Comparison of ENCODE assay signal across 1 cellular context in the genomic region with DNA sequence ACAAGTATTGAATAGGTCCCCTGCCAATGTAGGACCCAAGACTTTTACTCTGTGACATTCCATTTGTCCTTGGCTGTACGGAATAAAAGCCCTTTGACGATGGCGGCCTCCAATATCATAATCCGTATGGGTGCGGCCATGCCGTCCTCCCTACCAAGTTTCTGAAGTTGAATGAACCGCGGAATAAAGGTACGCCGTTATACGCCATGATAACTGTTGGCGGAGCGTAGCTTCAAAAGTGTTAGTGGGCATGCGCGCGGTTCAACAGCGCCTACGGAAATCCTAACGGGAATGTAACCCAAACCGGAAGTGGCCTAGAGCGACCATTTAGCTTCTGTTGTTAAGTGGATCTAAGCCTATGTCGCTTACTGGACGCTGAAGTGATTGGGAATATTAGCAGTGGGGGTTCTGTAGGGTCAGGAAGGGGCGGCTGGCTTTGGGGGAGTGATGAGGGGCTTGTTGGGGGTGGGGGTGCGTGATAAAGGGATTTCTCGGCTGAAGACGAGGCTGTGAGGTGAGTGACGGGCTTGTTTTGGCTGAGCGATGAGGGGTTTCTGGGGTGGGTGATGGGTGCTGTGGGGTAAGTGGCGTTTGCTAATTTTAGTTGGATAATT.
A peak's percentile ranks its signal among the peaks of the same experiment; 100 is the strongest.
TF ChIP-seq lines count a peak whose summit lies in the region.

TSS of gene ZNF175 (plus strand) at position 322 of the 614 bp plus-strand sequence. CDS start 2,047 bp downstream, outside the sequence.

TF ChIP-seq in K562, 482 proteins besides CTCF, POLR2A, EP300 and RAD21 (continued from another document and continues in another):
- TF ChIP-seq ZNF592 (IDR thresholded peaks at IDR 0.05) (no peak), ZNF212 (CRISPR knock-in tag; IDR thresholded peaks at IDR 0.05) (no peak), TBP (optimal IDR thresholded peaks at IDR 0.05; ENCODE audit: low read depth, low read length) (peak; percentile 60), MBD2 (IDR thresholded peaks at IDR 0.05; ENCODE audit: borderline replicate concordance, low read depth) (peak; percentile 70), ZNF143 (CRISPR knock-in tag; IDR thresholded peaks at IDR 0.05) (no peak), BRD4 (IDR thresholded peaks at IDR 0.05) (no peak), NEUROD1 (IDR thresholded peaks at IDR 0.05; ENCODE audit: borderline replicate concordance, low read depth, low read length, partially characterized antibody) (no peak), ZNF41 (CRISPR knock-in tag; conservative IDR thresholded peaks at IDR 0.05) (no peak), BACH1 (tag; IDR thresholded peaks at IDR 0.05) (peak; percentile 81), CREM (IDR thresholded peaks at IDR 0.05; ENCODE audit: low read depth) (peak; percentile 83), EGR1 (conservative IDR thresholded peaks at IDR 0.05) (no peak), DIDO1 (tag; IDR thresholded peaks at IDR 0.05; ENCODE audit: low read depth) (peak; percentile 67; the same call in 1 of the 2 replicates), GATAD2A (IDR thresholded peaks at IDR 0.05) (no peak), BCOR (IDR thresholded peaks at IDR 0.05) (no peak), NUFIP1 (IDR thresholded peaks at IDR 0.05; ENCODE audit: partially characterized antibody) (no peak), TFAM (CRISPR knock-in tag; conservative IDR thresholded peaks at IDR 0.05) (no peak), SMARCA4 (IDR thresholded peaks at IDR 0.05) (no peak), REST (CRISPR knock-in tag; IDR thresholded peaks at IDR 0.05; ENCODE audit: low read depth) (no peak), NFIC (IDR thresholded peaks at IDR 0.05) (no peak; the same call in 1 of the 2 replicates), FOS (IDR thresholded peaks at IDR 0.05; ENCODE audit: extremely low read depth, insufficient read length) (no peak), ZNF551 (CRISPR knock-in tag; IDR thresholded peaks at IDR 0.05) (no peak), POLR3G (IDR thresholded peaks at IDR 0.05; ENCODE audit: extremely low read depth, insufficient read length, insufficient replicate concordance) (no peak), NR3C1 (CRISPR knock-in tag; IDR thresholded peaks at IDR 0.05) (no peak), ZNF184 (CRISPR knock-in tag; IDR thresholded peaks at IDR 0.05) (no peak), ZKSCAN1 (IDR thresholded peaks at IDR 0.05; ENCODE audit: low read depth, low read length) (peak; percentile 85), EHMT2 (IDR thresholded peaks at IDR 0.05) (peak; percentile 87), MAFK (IDR thresholded peaks at IDR 0.05; ENCODE audit: low read length) (no peak), POLR2B (IDR thresholded peaks at IDR 0.05; ENCODE audit: low read depth, partially characterized antibody) (peak; percentile 75), ZNF197 (CRISPR knock-in tag; IDR thresholded peaks at IDR 0.05; ENCODE audit: low read depth) (peak; percentile 96), MTA1 (IDR thresholded peaks at IDR 0.05; ENCODE audit: borderline replicate concordance) (no peak), HMG20A (CRISPR knock-in tag; conservative IDR thresholded peaks at IDR 0.05) (no peak), CLOCK (CRISPR knock-in tag; IDR thresholded peaks at IDR 0.05; ENCODE audit: borderline replicate concordance) (no peak), ATF1 (CRISPR knock-in tag; IDR thresholded peaks at IDR 0.05) (no peak), ATF1 (tag; IDR thresholded peaks at IDR 0.05) (peak; percentile 75), ZNF764 (CRISPR knock-in tag; IDR thresholded peaks at IDR 0.05; ENCODE audit: low read depth) (no peak), ELK1 (CRISPR knock-in tag; IDR thresholded peaks at IDR 0.05) (no peak)
- TF ChIP-seq, protein P1, sequence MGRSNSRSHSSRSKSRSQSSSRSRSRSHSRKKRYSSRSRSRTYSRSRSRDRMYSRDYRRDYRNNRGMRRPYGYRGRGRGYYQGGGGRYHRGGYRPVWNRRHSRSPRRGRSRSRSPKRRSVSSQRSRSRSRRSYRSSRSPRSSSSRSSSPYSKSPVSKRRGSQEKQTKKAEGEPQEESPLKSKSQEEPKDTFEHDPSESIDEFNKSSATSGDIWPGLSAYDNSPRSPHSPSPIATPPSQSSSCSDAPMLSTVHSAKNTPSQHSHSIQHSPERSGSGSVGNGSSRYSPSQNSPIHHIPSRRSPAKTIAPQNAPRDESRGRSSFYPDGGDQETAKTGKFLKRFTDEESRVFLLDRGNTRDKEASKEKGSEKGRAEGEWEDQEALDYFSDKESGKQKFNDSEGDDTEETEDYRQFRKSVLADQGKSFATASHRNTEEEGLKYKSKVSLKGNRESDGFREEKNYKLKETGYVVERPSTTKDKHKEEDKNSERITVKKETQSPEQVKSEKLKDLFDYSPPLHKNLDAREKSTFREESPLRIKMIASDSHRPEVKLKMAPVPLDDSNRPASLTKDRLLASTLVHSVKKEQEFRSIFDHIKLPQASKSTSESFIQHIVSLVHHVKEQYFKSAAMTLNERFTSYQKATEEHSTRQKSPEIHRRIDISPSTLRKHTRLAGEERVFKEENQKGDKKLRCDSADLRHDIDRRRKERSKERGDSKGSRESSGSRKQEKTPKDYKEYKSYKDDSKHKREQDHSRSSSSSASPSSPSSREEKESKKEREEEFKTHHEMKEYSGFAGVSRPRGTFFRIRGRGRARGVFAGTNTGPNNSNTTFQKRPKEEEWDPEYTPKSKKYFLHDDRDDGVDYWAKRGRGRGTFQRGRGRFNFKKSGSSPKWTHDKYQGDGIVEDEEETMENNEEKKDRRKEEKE (IDR thresholded peaks at IDR 0.05; ENCODE audit: borderline replicate concordance in 1 of 2, control insufficient read depth in 1 of 2, low read depth in 2 of 2, low read length in 1 of 2): no peak
- TF ChIP-seq, protein P2, sequence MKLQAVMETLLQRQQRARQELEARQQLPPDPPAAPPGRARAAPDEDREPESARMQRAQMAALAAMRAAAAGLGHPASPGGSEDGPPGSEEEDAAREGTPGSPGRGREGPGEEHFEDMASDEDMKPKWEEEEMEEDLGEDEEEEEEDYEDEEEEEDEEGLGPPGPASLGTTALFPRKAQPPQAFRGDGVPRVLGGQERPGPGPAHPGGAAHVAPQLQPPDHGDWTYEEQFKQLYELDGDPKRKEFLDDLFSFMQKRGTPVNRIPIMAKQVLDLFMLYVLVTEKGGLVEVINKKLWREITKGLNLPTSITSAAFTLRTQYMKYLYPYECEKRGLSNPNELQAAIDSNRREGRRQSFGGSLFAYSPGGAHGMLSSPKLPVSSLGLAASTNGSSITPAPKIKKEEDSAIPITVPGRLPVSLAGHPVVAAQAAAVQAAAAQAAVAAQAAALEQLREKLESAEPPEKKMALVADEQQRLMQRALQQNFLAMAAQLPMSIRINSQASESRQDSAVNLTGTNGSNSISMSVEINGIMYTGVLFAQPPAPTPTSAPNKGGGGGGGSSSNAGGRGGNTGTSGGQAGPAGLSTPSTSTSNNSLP (IDR thresholded peaks at IDR 0.05; ENCODE audit: borderline replicate concordance, low read depth, low read length): 0 out of 2 replicates have a peak, but pooled peaks have one; percentile 46
- TF ChIP-seq, protein P3, sequence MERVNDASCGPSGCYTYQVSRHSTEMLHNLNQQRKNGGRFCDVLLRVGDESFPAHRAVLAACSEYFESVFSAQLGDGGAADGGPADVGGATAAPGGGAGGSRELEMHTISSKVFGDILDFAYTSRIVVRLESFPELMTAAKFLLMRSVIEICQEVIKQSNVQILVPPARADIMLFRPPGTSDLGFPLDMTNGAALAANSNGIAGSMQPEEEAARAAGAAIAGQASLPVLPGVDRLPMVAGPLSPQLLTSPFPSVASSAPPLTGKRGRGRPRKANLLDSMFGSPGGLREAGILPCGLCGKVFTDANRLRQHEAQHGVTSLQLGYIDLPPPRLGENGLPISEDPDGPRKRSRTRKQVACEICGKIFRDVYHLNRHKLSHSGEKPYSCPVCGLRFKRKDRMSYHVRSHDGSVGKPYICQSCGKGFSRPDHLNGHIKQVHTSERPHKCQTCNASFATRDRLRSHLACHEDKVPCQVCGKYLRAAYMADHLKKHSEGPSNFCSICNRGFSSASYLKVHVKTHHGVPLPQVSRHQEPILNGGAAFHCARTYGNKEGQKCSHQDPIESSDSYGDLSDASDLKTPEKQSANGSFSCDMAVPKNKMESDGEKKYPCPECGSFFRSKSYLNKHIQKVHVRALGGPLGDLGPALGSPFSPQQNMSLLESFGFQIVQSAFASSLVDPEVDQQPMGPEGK (CRISPR knock-in tag; IDR thresholded peaks at IDR 0.05; ENCODE audit: borderline replicate concordance): no peak
- TF ChIP-seq, protein P4, sequence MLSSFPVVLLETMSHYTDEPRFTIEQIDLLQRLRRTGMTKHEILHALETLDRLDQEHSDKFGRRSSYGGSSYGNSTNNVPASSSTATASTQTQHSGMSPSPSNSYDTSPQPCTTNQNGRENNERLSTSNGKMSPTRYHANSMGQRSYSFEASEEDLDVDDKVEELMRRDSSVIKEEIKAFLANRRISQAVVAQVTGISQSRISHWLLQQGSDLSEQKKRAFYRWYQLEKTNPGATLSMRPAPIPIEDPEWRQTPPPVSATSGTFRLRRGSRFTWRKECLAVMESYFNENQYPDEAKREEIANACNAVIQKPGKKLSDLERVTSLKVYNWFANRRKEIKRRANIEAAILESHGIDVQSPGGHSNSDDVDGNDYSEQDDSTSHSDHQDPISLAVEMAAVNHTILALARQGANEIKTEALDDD (IDR thresholded peaks at IDR 0.05): no peak
